11 cellular contexts compared by ENCODE assay signal in genomic region chr18:23194150-23194968, GRCh38. TPM values are rescaled to one million over a fixed set of nuclear protein-coding genes. Genes with fewer than 3 reads are reported as not detected.
A peak's percentile ranks its signal among the peaks of the same experiment; 100 is the strongest.
DNase-seq lines count a peak whose midpoint lies in the region; ATAC-seq, FAIRE-seq and TF ChIP-seq lines count a peak whose summit lies in the region.
"Had no signal": no experiment of that assay in that cellular context is flagged by ENCODE, and none has a peak within 500 bp of the region (broad histone marks: within the 10 kb centered on the region; RNA-seq: fewer than 3 reads in every experiment).

No MANE protein-coding gene starts in this region.

- BruUV-seq in endothelial cell of umbilical vein (replicated peaks; lab: Mats Ljungman, UMichigan): no TSS peak

- H3K9me3 ChIP-seq in endothelial cell of umbilical vein (replicated peaks; ENCODE audit: control insufficient read depth, insufficient read depth, low read length) (no peaks in the 10 kb centered on the region), mesodermal cell (ENCODE audit: control insufficient read depth, low read length) (peaks cover 4% of the 10 kb centered on the region), vagina (no peaks in the 10 kb centered on the region)
- H3K9me3 ChIP-seq: A549 had no signal

- H3K9me1 ChIP-seq in endothelial cell of umbilical vein (replicated peaks; ENCODE audit: control insufficient read depth, extremely low read depth, insufficient read depth, low read length): no peaks in the 10 kb centered on the region

- POLR2A ChIA-PET in endothelial cell of umbilical vein (lab: Charles Lee): no interaction called here

- FAIRE-seq in endothelial cell of umbilical vein (lab: Jason Lieb, UNC): peak; percentile 72
- FAIRE-seq: A549 had no signal

- H3K4me3 ChIP-seq in endothelial cell of umbilical vein (replicated peaks in 1 of 3; ENCODE audit: insufficient read depth in 1 of 3, low read depth in 1 of 3, low read length in 3 of 3): no peak overlapping the region
- H3K4me3 ChIP-seq in mesodermal cell (ENCODE audit: extremely low read depth, insufficient read depth, low read length, poor library complexity, severe bottlenecking): no peak overlapping the region
- peak overlapping the region in 1 of 2 donors; percentile 15 for H3K4me3 ChIP-seq in vagina
- H3K4me3 ChIP-seq: A549 had no signal

- H3K4me1 ChIP-seq in endothelial cell of umbilical vein (ENCODE audit: control insufficient read depth, extremely low read depth, insufficient read depth, low read length) (peaks cover 35% of the 10 kb centered on the region), mesodermal cell (ENCODE audit: control insufficient read depth, insufficient read depth, low read length, poor library complexity, severe bottlenecking) (peaks cover 37% of the 10 kb centered on the region), vagina (peaks cover 25% of the 10 kb centered on the region)
- H3K4me1 ChIP-seq: A549 had no signal

- WGBS in mesodermal cell (ENCODE audit: insufficient coverage in 2 of 2), 2 experiments: 78 to 90% methylated on average over 4 to 9 of the region's 14 CpGs

- TF ChIP-seq POLR2A in endothelial cell of umbilical vein (IDR thresholded peaks at IDR 0.05; ENCODE audit: low read depth, low read length): no peak
- no peak for TF ChIP-seq POLR2A in vagina (IDR thresholded peaks at IDR 0.05)

- dilution Hi-C loops in endothelial cell of umbilical vein (cut with MboI; ENCODE audit: extremely low pct_ligation_motif_present, low sequenced_read_pairs): no loop called here

- peak; percentile 35 for ATAC-seq in Right ventricle myocardium inferior
- ATAC-seq: A549 had no signal

- peak overlapping the region; percentile 10 for H3K4me2 ChIP-seq in endothelial cell of umbilical vein (ENCODE audit: insufficient read depth, low read length)
- H3K4me2 ChIP-seq: A549 had no signal

- H3K36me3 ChIP-seq in endothelial cell of umbilical vein (ENCODE audit: control insufficient read depth in 2 of 2, extremely low read depth in 1 of 2, insufficient read depth in 2 of 2, low read length in 2 of 2) (peaks cover 13 to 35% of the 10 kb centered on the region in 2 experiments), mesodermal cell (ENCODE audit: control insufficient read depth, insufficient read depth, low read length) (peaks cover 4% of the 10 kb centered on the region), vagina (no peaks in the 10 kb centered on the region)

- DNase-seq in Right ventricle myocardium inferior (ENCODE audit: missing footprints): no peak
- DNase-seq in cardiac septum (ENCODE audit: low spot score): no peak
- DNase-seq in endothelial cell of umbilical vein (ENCODE audit: low read depth, low spot score): peak; percentile 44
- no peak for DNase-seq in vagina (ENCODE audit: extremely low spot score in 2 of 2)
- DNase-seq in activated CD4-positive, alpha-beta T cell treated with anti-CD3 and anti-CD28 coated beads, Interleukin-2, amount 50 U/mL, for 4 hours: no peak
- no peak for DNase-seq in NCI-H748 treated with DMSO at 0.1 percent for 48 hours (lab: John Stamatoyannopoulos, UW)
- no peak for DNase-seq in GDM1 (lab: John Stamatoyannopoulos, UW)
- DNase-seq: activated CD4-positive, alpha-beta T cell treated with anti-CD3 and anti-CD28 coated beads for 48 hours; hypothalamus had no signal

- TF ChIP-seq CTCF in endothelial cell of umbilical vein (IDR thresholded peaks at IDR 0.05; ENCODE audit: extremely low read depth in 1 of 2, insufficient read depth in 1 of 2, low read depth in 1 of 2, low read length in 2 of 2) (no peak), vagina (IDR thresholded peaks at IDR 0.05) (no peak)

- H3K27ac ChIP-seq in endothelial cell of umbilical vein (ENCODE audit: insufficient read depth, low read depth, low read length) (peak overlapping the region; percentile 49), mesodermal cell (ENCODE audit: low read depth, low read length, severe bottlenecking) (peak overlapping the region; percentile 25), vagina (peak overlapping the region; percentile 74)
- H3K27ac ChIP-seq: A549 had no signal

- CTCF ChIA-PET in endothelial cell of umbilical vein (lab: Charles Lee): interaction anchor here (1.0 to 2.6 kb wide), 3 partner anchors 63 to 217 kb away, joined by 3 to 9 read pairs (median 6); no protein-coding TSS in a partner anchor

- no peaks in the 10 kb centered on the region for H4K20me1 ChIP-seq in endothelial cell of umbilical vein (replicated peaks; ENCODE audit: control insufficient read depth, extremely low read depth, insufficient read depth, low read length)

- H2AFZ ChIP-seq in endothelial cell of umbilical vein (ENCODE audit: low read depth, low read length): no peak overlapping the region

- intact Hi-C loops in Right ventricle myocardium inferior (cut with DNase I): no loop called here
- intact Hi-C loops in cardiac septum (cut with DNase I): loop anchor here (5.0 to 10.0 kb wide), 3 partner anchors 33 to 70 kb away; no protein-coding TSS in a partner anchor
- intact Hi-C loops in endothelial cell of umbilical vein (cut with micrococcal nuclease): loop anchor here (10.0 kb wide), 1 partner anchor 160 kb away; no protein-coding TSS in a partner anchor
- intact Hi-C loops in vagina (cut with DNase I): no loop called here

- no peak overlapping the region for H3K9ac ChIP-seq in endothelial cell of umbilical vein (replicated peaks; ENCODE audit: extremely low read depth, insufficient read depth, low read length)

- H3K79me2 ChIP-seq in endothelial cell of umbilical vein (ENCODE audit: control insufficient read depth, insufficient read depth, low read length): no peaks in the 10 kb centered on the region

- H3K27me3 ChIP-seq in endothelial cell of umbilical vein (ENCODE audit: control insufficient read depth in 2 of 2, insufficient read depth in 2 of 2, low read length in 2 of 2): no peaks in the 10 kb centered on the region
- H3K27me3 ChIP-seq in vagina: no peaks in the 10 kb centered on the region

TF ChIP-seq in endothelial cell of umbilical vein, 7 proteins besides CTCF, POLR2A, EP300 and RAD21:
- TF ChIP-seq POLR2AphosphoS5 (IDR thresholded peaks at IDR 0.05; ENCODE audit: insufficient read depth, low read depth, low read length): no peak
- peak; percentile 44 for TF ChIP-seq FOS (IDR thresholded peaks at IDR 0.05; ENCODE audit: borderline replicate concordance, insufficient read depth, low read length)
- peak; percentile 24 for TF ChIP-seq JUN (IDR thresholded peaks at IDR 0.05; ENCODE audit: borderline replicate concordance, insufficient read depth, insufficient read length, low read depth)

RNA-seq across cellular contexts. Expression of gene CABLES1, which starts 59.1 kb away (rescaled TPM):
- 3.1 TPM for total RNA-seq in Right ventricle myocardium inferior
- 1.5 TPM for total RNA-seq in cardiac septum
- 55.0 and 71.1 TPM in 2 replicates for total RNA-seq in endothelial cell of umbilical vein
- 28.7 and 40.2 TPM in 2 replicates for polyA plus RNA-seq in endothelial cell of umbilical vein
- polyA plus RNA-seq in endothelial cell of umbilical vein (2011; cell fraction: cytosol; rRNA removed): 46.8 and 51.2 TPM in 2 replicates
- polyA plus RNA-seq in endothelial cell of umbilical vein (2011; cell fraction: nucleus; rRNA removed): 66.8 and 77.1 TPM in 2 replicates
- 66.6 TPM in 2 replicates for polyA plus RNA-seq in endothelial cell of umbilical vein (2012)
- 73.3 and 73.9 TPM in 2 replicates for polyA minus RNA-seq in endothelial cell of umbilical vein
- 7.8 TPM for polyA minus RNA-seq in endothelial cell of umbilical vein (2011; cell fraction: cytosol; rRNA and poly(A)+ RNA removed)
- 87.4 and 92.3 TPM in 2 replicates for polyA minus RNA-seq in endothelial cell of umbilical vein (2011; cell fraction: nucleus; rRNA and poly(A)+ RNA removed)
- polyA plus RNA-seq in mesodermal cell (2013, experiment 1 of 2): 5.5 TPM
- 4.6 TPM for polyA plus RNA-seq in mesodermal cell (2013, experiment 2 of 2)
- 39.3 TPM for total RNA-seq in vagina

Comparison
In these comparisons a context has a peak if more than half of its experiments do, and no peak if none do; other contexts are left out.
1. intact Hi-C loops: an anchor here in cardiac septum (5.0 to 10.0 kb wide) and endothelial cell of umbilical vein (10.0 kb wide); none called in Right ventricle myocardium inferior and vagina.